12 cellular contexts compared by ENCODE assay signal in the genomic region with DNA sequence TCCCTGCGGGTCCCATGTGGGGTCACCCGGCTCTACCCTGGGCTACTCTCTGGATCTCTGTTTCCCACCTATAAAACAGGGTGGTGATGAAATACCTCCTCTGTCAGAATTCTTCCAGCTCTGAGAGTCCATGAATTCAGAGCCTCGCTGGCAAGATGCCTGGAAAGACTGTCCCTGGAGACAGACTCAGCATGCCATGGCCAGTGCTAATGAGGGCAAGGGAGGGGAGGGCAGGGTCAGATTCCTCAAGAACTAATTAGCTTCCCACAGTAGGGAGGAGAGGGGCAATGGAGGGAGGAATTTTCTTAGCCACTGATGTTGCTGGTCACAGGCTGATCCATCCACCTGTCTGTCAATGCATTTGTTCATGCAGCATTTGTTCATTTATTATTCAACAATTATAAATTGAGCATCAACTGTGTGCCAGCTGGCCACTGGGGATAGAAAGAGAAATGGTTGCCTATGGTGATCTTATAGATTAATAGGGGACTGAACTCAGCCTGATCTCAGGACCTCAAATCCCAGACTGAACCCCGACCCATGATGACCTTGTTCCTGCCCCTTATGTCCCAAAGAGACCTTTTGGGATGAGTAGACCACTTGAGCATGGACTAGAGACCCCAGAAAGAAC. TPM values are rescaled to one million over a fixed set of nuclear protein-coding genes. Genes with fewer than 3 reads are reported as not detected.
A peak's percentile ranks its signal among the peaks of the same experiment; 100 is the strongest.
DNase-seq lines count a peak whose midpoint lies in the region; ATAC-seq, FAIRE-seq and TF ChIP-seq lines count a peak whose summit lies in the region.
"Had no signal": no experiment of that assay in that cellular context is flagged by ENCODE, and none has a peak within 500 bp of the region (broad histone marks: within the 10 kb centered on the region; RNA-seq: fewer than 3 reads in every experiment).

No MANE protein-coding gene starts in this region.

- H3K4me1 ChIP-seq in lung (ENCODE audit: control insufficient read depth in 2 of 2, insufficient read depth in 2 of 2, low read length in 2 of 2) = peaks cover 16 to 33% of the 10 kb centered on the region in 2 donors

- H3K27me3 ChIP-seq in lung (ENCODE audit: control insufficient read depth, insufficient read depth) = no peaks in the 10 kb centered on the region

- no peak for FAIRE-seq in GM12891 (lab: Jason Lieb, UNC)

- 78 to 85% methylated on average over 4 of the region's 4 CpGs for WGBS in lung, 2 donors

- no peak for ATAC-seq in lung (ENCODE audit: insufficient read depth, low FRiP score)
- ATAC-seq in activated T-helper 17 cell treated with anti-CD3 and anti-CD28 coated beads, Interleukin-2, amount 50 U/mL, for 72 hours (replicated peaks) = no peak

- H3K4me3 ChIP-seq in cardiac fibroblast (replicated peaks in 1 of 2; ENCODE audit: low read depth in 2 of 2, low read length in 2 of 2) (no peak overlapping the region), lung (no peak overlapping the region)

- no peaks in the 10 kb centered on the region for H3K9me3 ChIP-seq in lung (ENCODE audit: control insufficient read depth in 2 of 2, insufficient read depth in 1 of 2, low read length in 1 of 2)

- TF ChIP-seq POLR2A in GM12891 (IDR thresholded peaks at IDR 0.05; ENCODE audit: low read depth, low read length) = no peak

- H3K9me3 Mint-ChIP-seq in activated T-helper 17 cell treated with anti-CD3 and anti-CD28 coated beads, Interleukin-2, amount 50 U/mL, for 72 hours = no peaks in the 10 kb centered on the region
- H3K9me3 Mint-ChIP-seq in progenitor cell of endocrine pancreas (ENCODE audit: low read depth) = no peaks in the 10 kb centered on the region
- H3K9me3 Mint-ChIP-seq: neural crest cell; stimulated activated naive CD8-positive, alpha-beta T cell treated with anti-CD3 and anti-CD28 coated beads, Interleukin-15, Interleukin-2, amounts not matched to agents 100 ng/mL and 50 ng/mL, for 24 hours had no signal

- peak overlapping the region; percentile 26 to 94 for H3K27ac ChIP-seq in lung (ENCODE audit: low read depth in 1 of 2, low read length in 1 of 2)

- DNase-seq in NCI-H524 (lab: John Stamatoyannopoulos, UW) (peak; percentile 31 to 60), NCI-H524 treated with DMSO at 0.1 percent for 48 hours (lab: John Stamatoyannopoulos, UW) (no peak), cardiac fibroblast (ENCODE audit: low read depth in 2 of 2) (peak; percentile 94 to 96), lung (ENCODE audit: low spot score) (peak; percentile 61), ureter (ENCODE audit: low spot score) (peak; percentile 77), GM12891 (ENCODE audit: insufficient read length, low spot score) (no peak), progenitor cell of endocrine pancreas (ENCODE audit: low spot score, unreplicated experiment) (no peak)
- DNase-seq: AML-193, T-helper 2 cell had no signal

- no peaks in the 10 kb centered on the region for H3K27me3 Mint-ChIP-seq in activated T-helper 17 cell treated with anti-CD3 and anti-CD28 coated beads, Interleukin-2, amount 50 U/mL, for 72 hours
- H3K27me3 Mint-ChIP-seq in progenitor cell of endocrine pancreas = peaks cover 7% of the 10 kb centered on the region
- H3K27me3 Mint-ChIP-seq: stimulated activated naive CD8-positive, alpha-beta T cell treated with anti-CD3 and anti-CD28 coated beads, Interleukin-15, Interleukin-2, amounts not matched to agents 100 ng/mL and 50 ng/mL, for 24 hours had no signal

- TF ChIP-seq CTCF in cardiac fibroblast (IDR thresholded peaks at IDR 0.05; ENCODE audit: low read depth, low read length) (no peak), lung (IDR thresholded peaks at IDR 0.05; ENCODE audit: control extremely low read depth, extremely low read depth) (no peak), progenitor cell of endocrine pancreas (IDR thresholded peaks at IDR 0.05; ENCODE audit: unreplicated experiment) (no peak)

- peaks cover 2 to 23% of the 10 kb centered on the region in 2 donors for H3K36me3 ChIP-seq in lung (ENCODE audit: control insufficient read depth in 2 of 2, insufficient read depth in 2 of 2, low read length in 2 of 2)

- no peaks in the 10 kb centered on the region for H3K36me3 Mint-ChIP-seq in activated T-helper 17 cell treated with anti-CD3 and anti-CD28 coated beads, Interleukin-2, amount 50 U/mL, for 72 hours (ENCODE audit: low read depth)
- H3K36me3 Mint-ChIP-seq in progenitor cell of endocrine pancreas (ENCODE audit: insufficient read depth) = no peaks in the 10 kb centered on the region

- no peak overlapping the region for H3K27ac Mint-ChIP-seq in activated T-helper 17 cell treated with anti-CD3 and anti-CD28 coated beads, Interleukin-2, amount 50 U/mL, for 72 hours
- no peak overlapping the region for H3K27ac Mint-ChIP-seq in progenitor cell of endocrine pancreas
- H3K27ac Mint-ChIP-seq: stimulated activated naive CD8-positive, alpha-beta T cell treated with anti-CD3 and anti-CD28 coated beads, Interleukin-15, Interleukin-2, amounts not matched to agents 100 ng/mL and 50 ng/mL, for 24 hours had no signal

- no peaks in the 10 kb centered on the region for H3K4me1 Mint-ChIP-seq in activated T-helper 17 cell treated with anti-CD3 and anti-CD28 coated beads, Interleukin-2, amount 50 U/mL, for 72 hours
- peaks cover 17% of the 10 kb centered on the region for H3K4me1 Mint-ChIP-seq in progenitor cell of endocrine pancreas (ENCODE audit: low read depth)

- no peak overlapping the region for H3K4me3 Mint-ChIP-seq in activated T-helper 17 cell treated with anti-CD3 and anti-CD28 coated beads, Interleukin-2, amount 50 U/mL, for 72 hours
- H3K4me3 Mint-ChIP-seq in progenitor cell of endocrine pancreas (ENCODE audit: low read depth) = no peak overlapping the region
- H3K4me3 Mint-ChIP-seq: neural crest cell; stimulated activated naive CD8-positive, alpha-beta T cell treated with anti-CD3 and anti-CD28 coated beads, Interleukin-15, Interleukin-2, amounts not matched to agents 100 ng/mL and 50 ng/mL, for 24 hours had no signal

TF ChIP-seq in GM12891, 5 proteins besides CTCF, POLR2A, EP300 and RAD21:
- no peak for TF ChIP-seq PAX5 (IDR thresholded peaks at IDR 0.05; ENCODE audit: insufficient read depth, low read length, severe bottlenecking)
- no peak for TF ChIP-seq TAF1 (IDR thresholded peaks at IDR 0.05; ENCODE audit: low read depth, low read length)
- no peak for TF ChIP-seq SPI1 (IDR thresholded peaks at IDR 0.05; ENCODE audit: low read depth, low read length)
- no peak for TF ChIP-seq POLR2AphosphoS5 (IDR thresholded peaks at IDR 0.05; ENCODE audit: low read depth, low read length)
- no peak for TF ChIP-seq POU2F2 (IDR thresholded peaks at IDR 0.05; ENCODE audit: low read depth, low read length)

RNA-seq across cellular contexts. Expression of gene SYNPO, which starts 4.7 kb away (rescaled TPM):
- total RNA-seq in lung (100 to 1,000 TPM in 1 of 2 donors, 10 to 100 TPM in 1; 10.3 to 111 TPM), ureter (73.9 TPM), progenitor cell of endocrine pancreas (1.4 and 1.5 TPM in 2 replicates)
- 10 to 100 TPM; 41.0 to 43.8 TPM for polyA plus RNA-seq in lung
- total RNA-seq in activated T-helper 17 cell treated with anti-CD3 and anti-CD28 coated beads, Interleukin-2, amount 50 U/mL, for 72 hours = under 1 TPM; 0.04 to 0.37 TPM
- 27.9 TPM for polyA plus RNA-seq in GM12891 (2012; ENCODE audit: low read depth, missing spikeins)

RNA-seq across cellular contexts. Expression of gene MYOZ3, which starts 15.9 kb away (rescaled TPM):
- total RNA-seq in lung = 1 to 10 TPM in 1 of 2 donors, under 1 TPM in 1; 0.55 to 2.4 TPM
- under 1 TPM; 0.39 to 0.40 TPM for polyA plus RNA-seq in lung
- total RNA-seq in ureter = 2.6 TPM
- under 1 TPM; 0.06 to 0.21 TPM for total RNA-seq in activated T-helper 17 cell treated with anti-CD3 and anti-CD28 coated beads, Interleukin-2, amount 50 U/mL, for 72 hours
- polyA plus RNA-seq in GM12891 (2012; ENCODE audit: low read depth, missing spikeins) = 0.18 TPM
- total RNA-seq in progenitor cell of endocrine pancreas = 2.9 and 3.1 TPM in 2 replicates

RNA-seq across cellular contexts. Expression of gene RBM22, which starts 55.7 kb away (rescaled TPM):
- total RNA-seq in lung (10 to 100 TPM; 41.9 to 49.9 TPM), ureter (44.6 TPM), progenitor cell of endocrine pancreas (58.1 and 59.1 TPM in 2 replicates)
- 10 to 100 TPM; 27.2 to 35.4 TPM for polyA plus RNA-seq in lung
- 10 to 100 TPM; 60.3 to 61.5 TPM for total RNA-seq in activated T-helper 17 cell treated with anti-CD3 and anti-CD28 coated beads, Interleukin-2, amount 50 U/mL, for 72 hours
- 37.9 TPM for polyA plus RNA-seq in GM12891 (2012; ENCODE audit: low read depth, missing spikeins)

Comparison
In these comparisons a context has a peak if more than half of its experiments do, and no peak if none do; other contexts are left out.
1. DNase-seq: peak in NCI-H524 (2 of 2), cardiac fibroblast (2 of 2), lung (single experiment) and ureter (single experiment); none in NCI-H524 treated with DMSO at 0.1 percent for 48 hours (single experiment), GM12891 (single experiment) and progenitor cell of endocrine pancreas (single experiment).